1 cellular context compared by ENCODE assay signal in genomic region chr17:6706499-6706898, GRCh38.
TF ChIP-seq lines count a peak whose summit lies in the region.

No MANE protein-coding gene starts in this region.

TF ChIP-seq in HepG2, 621 proteins besides CTCF, POLR2A, EP300 and RAD21:
- TF ChIP-seq MTF2 (CRISPR knock-in tag; IDR thresholded peaks at IDR 0.05; ENCODE audit: borderline replicate concordance) (no peak), GLI4 (CRISPR knock-in tag; IDR thresholded peaks at IDR 0.05; ENCODE audit: borderline replicate concordance) (no peak), ZNF468 (CRISPR knock-in tag; IDR thresholded peaks at IDR 0.05) (no peak), ZNF12 (CRISPR knock-in tag; IDR thresholded peaks at IDR 0.05) (no peak), POLR2G (IDR thresholded peaks at IDR 0.05; ENCODE audit: low read depth, low read length) (0 out of 2 replicates have a peak, but pooled peaks have one; percentile 8), ZNF224 (CRISPR knock-in tag; IDR thresholded peaks at IDR 0.05) (no peak), NRL (CRISPR knock-in tag; IDR thresholded peaks at IDR 0.05; ENCODE audit: borderline replicate concordance) (peak; percentile 32; the same call in 1 of the 2 replicates), MXD4 (CRISPR knock-in tag; IDR thresholded peaks at IDR 0.05) (no peak), POLR2AphosphoS5 (IDR thresholded peaks at IDR 0.05; ENCODE audit: low read depth, low read length) (0 out of 2 replicates have a peak, but pooled peaks have one; percentile 11), HIC2 (CRISPR knock-in tag; IDR thresholded peaks at IDR 0.05; ENCODE audit: low read depth) (0 out of 2 replicates have a peak, but pooled peaks have one; percentile 37), ZNF687 (CRISPR knock-in tag; IDR thresholded peaks at IDR 0.05) (peak; percentile 72), ZNF33A (CRISPR knock-in tag; IDR thresholded peaks at IDR 0.05; ENCODE audit: borderline replicate concordance) (no peak)
